In genomic region chrX:6383488-6383887, GRCh38 we compare ENCODE assay signal across 1 cellular context.
TF ChIP-seq lines count a peak whose summit lies in the region.

No MANE protein-coding gene starts in this region.

TF ChIP-seq in GM23338, 12 proteins besides CTCF, POLR2A, EP300 and RAD21 (continued from another document):
- TF ChIP-seq, protein P1, sequence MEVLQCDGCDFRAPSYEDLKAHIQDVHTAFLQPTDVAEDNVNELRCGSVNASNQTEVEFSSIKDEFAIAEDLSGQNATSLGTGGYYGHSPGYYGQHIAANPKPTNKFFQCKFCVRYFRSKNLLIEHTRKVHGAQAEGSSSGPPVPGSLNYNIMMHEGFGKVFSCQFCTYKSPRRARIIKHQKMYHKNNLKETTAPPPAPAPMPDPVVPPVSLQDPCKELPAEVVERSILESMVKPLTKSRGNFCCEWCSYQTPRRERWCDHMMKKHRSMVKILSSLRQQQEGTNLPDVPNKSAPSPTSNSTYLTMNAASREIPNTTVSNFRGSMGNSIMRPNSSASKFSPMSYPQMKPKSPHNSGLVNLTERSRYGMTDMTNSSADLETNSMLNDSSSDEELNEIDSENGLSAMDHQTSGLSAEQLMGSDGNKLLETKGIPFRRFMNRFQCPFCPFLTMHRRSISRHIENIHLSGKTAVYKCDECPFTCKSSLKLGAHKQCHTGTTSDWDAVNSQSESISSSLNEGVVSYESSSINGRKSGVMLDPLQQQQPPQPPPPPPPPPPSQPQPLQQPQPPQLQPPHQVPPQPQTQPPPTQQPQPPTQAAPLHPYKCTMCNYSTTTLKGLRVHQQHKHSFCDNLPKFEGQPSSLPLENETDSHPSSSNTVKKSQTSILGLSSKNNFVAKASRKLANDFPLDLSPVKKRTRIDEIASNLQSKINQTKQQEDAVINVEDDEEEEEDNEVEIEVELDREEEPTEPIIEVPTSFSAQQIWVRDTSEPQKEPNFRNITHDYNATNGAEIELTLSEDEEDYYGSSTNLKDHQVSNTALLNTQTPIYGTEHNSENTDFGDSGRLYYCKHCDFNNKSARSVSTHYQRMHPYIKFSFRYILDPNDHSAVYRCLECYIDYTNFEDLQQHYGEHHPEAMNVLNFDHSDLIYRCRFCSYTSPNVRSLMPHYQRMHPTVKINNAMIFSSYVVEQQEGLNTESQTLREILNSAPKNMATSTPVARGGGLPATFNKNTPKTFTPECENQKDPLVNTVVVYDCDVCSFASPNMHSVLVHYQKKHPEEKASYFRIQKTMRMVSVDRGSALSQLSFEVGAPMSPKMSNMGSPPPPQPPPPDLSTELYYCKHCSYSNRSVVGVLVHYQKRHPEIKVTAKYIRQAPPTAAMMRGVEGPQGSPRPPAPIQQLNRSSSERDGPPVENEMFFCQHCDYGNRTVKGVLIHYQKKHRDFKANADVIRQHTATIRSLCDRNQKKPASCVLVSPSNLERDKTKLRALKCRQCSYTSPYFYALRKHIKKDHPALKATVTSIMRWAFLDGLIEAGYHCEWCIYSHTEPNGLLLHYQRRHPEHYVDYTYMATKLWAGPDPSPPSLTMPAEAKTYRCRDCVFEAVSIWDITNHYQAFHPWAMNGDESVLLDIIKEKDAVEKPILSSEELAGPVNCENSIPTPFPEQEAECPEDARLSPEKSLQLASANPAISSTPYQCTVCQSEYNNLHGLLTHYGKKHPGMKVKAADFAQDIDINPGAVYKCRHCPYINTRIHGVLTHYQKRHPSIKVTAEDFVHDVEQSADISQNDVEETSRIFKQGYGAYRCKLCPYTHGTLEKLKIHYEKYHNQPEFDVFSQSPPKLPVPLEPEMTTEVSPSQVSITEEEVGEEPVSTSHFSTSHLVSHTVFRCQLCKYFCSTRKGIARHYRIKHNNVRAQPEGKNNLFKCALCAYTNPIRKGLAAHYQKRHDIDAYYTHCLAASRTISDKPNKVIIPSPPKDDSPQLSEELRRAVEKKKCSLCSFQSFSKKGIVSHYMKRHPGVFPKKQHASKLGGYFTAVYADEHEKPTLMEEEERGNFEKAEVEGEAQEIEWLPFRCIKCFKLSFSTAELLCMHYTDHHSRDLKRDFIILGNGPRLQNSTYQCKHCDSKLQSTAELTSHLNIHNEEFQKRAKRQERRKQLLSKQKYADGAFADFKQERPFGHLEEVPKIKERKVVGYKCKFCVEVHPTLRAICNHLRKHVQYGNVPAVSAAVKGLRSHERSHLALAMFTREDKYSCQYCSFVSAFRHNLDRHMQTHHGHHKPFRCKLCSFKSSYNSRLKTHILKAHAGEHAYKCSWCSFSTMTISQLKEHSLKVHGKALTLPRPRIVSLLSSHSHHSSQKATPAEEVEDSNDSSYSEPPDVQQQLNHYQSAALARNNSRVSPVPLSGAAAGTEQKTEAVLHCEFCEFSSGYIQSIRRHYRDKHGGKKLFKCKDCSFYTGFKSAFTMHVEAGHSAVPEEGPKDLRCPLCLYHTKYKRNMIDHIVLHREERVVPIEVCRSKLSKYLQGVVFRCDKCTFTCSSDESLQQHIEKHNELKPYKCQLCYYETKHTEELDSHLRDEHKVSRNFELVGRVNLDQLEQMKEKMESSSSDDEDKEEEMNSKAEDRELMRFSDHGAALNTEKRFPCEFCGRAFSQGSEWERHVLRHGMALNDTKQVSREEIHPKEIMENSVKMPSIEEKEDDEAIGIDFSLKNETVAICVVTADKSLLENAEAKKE (CRISPR knock-in tag; IDR thresholded peaks at IDR 0.05) = no peak
- TF ChIP-seq NANOG (IDR thresholded peaks at IDR 0.05; ENCODE audit: borderline replicate concordance) (no peak), ETS1 (IDR thresholded peaks at IDR 0.05) (no peak)
